In the genomic region with DNA sequence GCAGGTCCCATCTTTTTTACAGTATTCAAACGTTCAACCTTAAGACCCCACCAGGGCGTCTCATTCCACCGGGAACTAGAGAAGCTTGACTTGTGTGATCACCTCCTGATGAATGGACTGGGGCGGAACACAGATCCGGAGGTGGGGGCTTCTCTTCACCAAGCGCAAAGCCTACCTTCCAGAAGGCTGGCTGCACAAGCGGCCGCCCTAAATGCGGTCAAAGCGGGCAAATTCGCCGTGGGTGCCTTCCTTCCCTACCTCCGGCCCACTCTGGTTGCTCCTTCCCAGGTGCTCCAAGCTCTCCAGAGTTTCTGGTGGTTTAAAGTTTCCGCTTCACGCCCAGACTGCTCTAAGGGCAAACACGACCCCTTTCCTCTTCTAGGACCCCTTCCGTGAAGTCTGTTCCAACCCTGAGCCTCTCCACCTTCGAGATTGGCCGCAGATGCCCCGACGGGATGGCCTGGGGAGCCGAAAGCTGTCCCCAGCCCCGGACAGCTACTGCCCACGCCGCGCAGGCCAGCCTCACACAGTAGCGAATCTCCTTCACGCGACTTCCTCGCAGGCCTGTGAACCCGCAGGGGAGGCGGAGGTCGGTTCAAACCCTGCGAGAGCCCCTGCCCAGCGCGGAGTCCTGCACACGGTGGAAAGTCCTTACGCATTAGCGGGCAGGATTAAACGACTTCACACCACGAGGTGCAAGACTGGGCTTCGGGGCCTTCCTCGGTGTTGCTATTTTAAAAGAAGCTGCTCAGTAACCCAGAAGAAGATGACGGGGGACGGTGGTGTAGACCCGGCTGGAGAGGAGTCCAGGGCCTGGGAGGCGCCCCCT, we compare ENCODE assay signal across 8 cellular contexts. TPM values are rescaled to one million over a fixed set of nuclear protein-coding genes. Genes with fewer than 3 reads are reported as not detected.
DNase-seq lines count a peak whose midpoint lies in the region; ATAC-seq lines count a peak whose summit lies in the region.

No MANE protein-coding gene starts in this region.

- H3K27ac Mint-ChIP-seq in activated T-helper 17 cell treated with anti-CD3 and anti-CD28 coated beads, Interleukin-2, amount 50 U/mL, for 72 hours, result no peak overlapping the region

- no peaks in the 10 kb centered on the region for H3K4me1 Mint-ChIP-seq in activated T-helper 17 cell treated with anti-CD3 and anti-CD28 coated beads, Interleukin-2, amount 50 U/mL, for 72 hours

- intact Hi-C loops in left cardiac atrium (cut with DNase I), result loop anchor here in 1 of 2 donors (5.0 kb wide), 1 partner anchor 145 kb away; no protein-coding TSS in a partner anchor

- DNase-seq in left cardiac atrium (peak; percentile 38), retina (peak; percentile 73), HuH-7.5 (ENCODE audit: low spot score) (no peak), NCI-H446 treated with DMSO at 0.1 percent for 48 hours (lab: John Stamatoyannopoulos, UW) (no peak), putamen (ENCODE audit: low spot score) (no peak), NCI-H510A treated with DMSO at 0.1 percent for 48 hours (lab: John Stamatoyannopoulos, UW) (no peak)

- H3K27me3 Mint-ChIP-seq in activated T-helper 17 cell treated with anti-CD3 and anti-CD28 coated beads, Interleukin-2, amount 50 U/mL, for 72 hours, result peaks cover 24% of the 10 kb centered on the region

- H3K36me3 Mint-ChIP-seq in activated T-helper 17 cell treated with anti-CD3 and anti-CD28 coated beads, Interleukin-2, amount 50 U/mL, for 72 hours (ENCODE audit: low read depth), result peaks cover 7% of the 10 kb centered on the region

- H3K4me3 Mint-ChIP-seq in activated T-helper 17 cell treated with anti-CD3 and anti-CD28 coated beads, Interleukin-2, amount 50 U/mL, for 72 hours, result peak overlapping the region; percentile 81

- ATAC-seq in GM21576 (IDR thresholded peaks at IDR 0.05; ENCODE audit: unreplicated experiment) (peak; percentile 9), left cardiac atrium (peak; percentile 0 to 1)
- peak; percentile 10 for ATAC-seq in activated T-helper 17 cell treated with anti-CD3 and anti-CD28 coated beads, Interleukin-2, amount 50 U/mL, for 72 hours (replicated peaks)

- no peaks in the 10 kb centered on the region for H3K9me3 Mint-ChIP-seq in activated T-helper 17 cell treated with anti-CD3 and anti-CD28 coated beads, Interleukin-2, amount 50 U/mL, for 72 hours

RNA-seq across cellular contexts. Expression of a gene that starts 1.6 kb away (rescaled TPM):
- 10 to 100 TPM in 1 of 2 donors, under 1 TPM in 1; 0.76 to 11.9 TPM for total RNA-seq in activated T-helper 17 cell treated with anti-CD3 and anti-CD28 coated beads, Interleukin-2, amount 50 U/mL, for 72 hours
- total RNA-seq in left cardiac atrium, result 10 to 100 TPM; 31.5 to 32.3 TPM

Comparison
In these comparisons a context has a peak if more than half of its experiments do, and no peak if none do; other contexts are left out.
1. DNase-seq: peak in left cardiac atrium (single experiment) and retina (single experiment); none in HuH-7.5 (single experiment), NCI-H446 treated with DMSO at 0.1 percent for 48 hours (single experiment), putamen (single experiment) and NCI-H510A treated with DMSO at 0.1 percent for 48 hours (single experiment).
2. Peak in every context shown above with its lines, with median percentiles within 50 percentile points of each other: ATAC-seq.